Comparison of ENCODE assay signal across 1 cellular context in genomic region chr5:36619012-36619635, GRCh38.
A peak's percentile ranks its signal among the peaks of the same experiment; 100 is the strongest.
TF ChIP-seq lines count a peak whose summit lies in the region.

No MANE protein-coding gene starts in this region.

TF ChIP-seq in WTC11, 78 proteins besides CTCF, POLR2A, EP300 and RAD21 (continued from another document):
- TF ChIP-seq PRDM15 (CRISPR knock-in tag; IDR thresholded peaks at IDR 0.05) (no peak), NFATC4 (CRISPR knock-in tag; IDR thresholded peaks at IDR 0.05) (no peak), TEAD1 (CRISPR knock-in tag; IDR thresholded peaks at IDR 0.05) (peak; percentile 95; the same call in 1 of the 2 replicates), FOXK1 (CRISPR knock-in tag; IDR thresholded peaks at IDR 0.05) (peak; percentile 62; the same call in 1 of the 2 replicates), MXD4 (CRISPR knock-in tag; IDR thresholded peaks at IDR 0.05; ENCODE audit: borderline replicate concordance) (peak; percentile 52; the same call in 1 of the 2 replicates), ZNF219 (CRISPR knock-in tag; IDR thresholded peaks at IDR 0.05; ENCODE audit: borderline replicate concordance) (0 out of 2 replicates have a peak, but pooled peaks have one; percentile 17), ETV6 (CRISPR knock-in tag; IDR thresholded peaks at IDR 0.05) (peak; percentile 91), ZNF532 (CRISPR knock-in tag; IDR thresholded peaks at IDR 0.05; ENCODE audit: borderline replicate concordance) (0 out of 2 replicates have a peak, but pooled peaks have one; percentile 61), ZNF121 (CRISPR knock-in tag; IDR thresholded peaks at IDR 0.05) (peak; percentile 99)
- TF ChIP-seq, protein P1, sequence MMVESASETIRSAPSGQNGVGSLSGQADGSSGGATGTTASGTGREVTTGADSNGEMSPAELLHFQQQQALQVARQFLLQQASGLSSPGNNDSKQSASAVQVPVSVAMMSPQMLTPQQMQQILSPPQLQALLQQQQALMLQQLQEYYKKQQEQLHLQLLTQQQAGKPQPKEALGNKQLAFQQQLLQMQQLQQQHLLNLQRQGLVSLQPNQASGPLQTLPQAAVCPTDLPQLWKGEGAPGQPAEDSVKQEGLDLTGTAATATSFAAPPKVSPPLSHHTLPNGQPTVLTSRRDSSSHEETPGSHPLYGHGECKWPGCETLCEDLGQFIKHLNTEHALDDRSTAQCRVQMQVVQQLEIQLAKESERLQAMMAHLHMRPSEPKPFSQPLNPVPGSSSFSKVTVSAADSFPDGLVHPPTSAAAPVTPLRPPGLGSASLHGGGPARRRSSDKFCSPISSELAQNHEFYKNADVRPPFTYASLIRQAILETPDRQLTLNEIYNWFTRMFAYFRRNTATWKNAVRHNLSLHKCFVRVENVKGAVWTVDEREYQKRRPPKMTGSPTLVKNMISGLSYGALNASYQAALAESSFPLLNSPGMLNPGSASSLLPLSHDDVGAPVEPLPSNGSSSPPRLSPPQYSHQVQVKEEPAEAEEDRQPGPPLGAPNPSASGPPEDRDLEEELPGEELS (CRISPR knock-in tag; IDR thresholded peaks at IDR 0.05): peak; percentile 32; the same call in 1 of the 2 replicates
